26 cellular contexts compared by ENCODE assay signal in the genomic region with DNA sequence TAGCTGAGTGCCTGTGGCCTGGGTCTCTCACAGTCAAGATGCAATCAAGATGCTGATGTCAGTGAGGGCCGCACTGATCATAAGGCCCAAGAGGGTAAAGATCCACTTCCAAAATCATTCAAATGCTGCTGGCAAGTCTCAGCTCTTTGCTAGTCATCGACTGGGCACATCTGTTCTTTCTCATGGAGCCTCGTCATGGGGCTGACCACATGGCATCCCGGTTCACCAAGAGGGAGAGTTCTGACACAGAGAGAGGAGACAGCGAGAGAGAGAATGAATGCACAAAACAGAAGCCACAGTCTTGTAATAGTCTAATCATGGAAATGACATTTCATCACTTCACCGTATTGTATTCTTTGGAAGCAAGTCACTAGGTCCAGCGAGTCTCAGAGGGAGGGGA.
"Had no signal": no experiment of that assay in that cellular context is flagged by ENCODE, and none has a peak within 500 bp of the region (broad histone marks: within the 10 kb centered on the region; RNA-seq: fewer than 3 reads in every experiment).

No MANE protein-coding gene starts in this region.

- H3K9me3 Mint-ChIP-seq: WTC11 had no signal

- ATAC-seq: effector memory CD8-positive, alpha-beta T cell; esophagus mucosa; foreskin keratinocyte; left lobe of liver; natural killer cell; pancreas; psoas muscle; stimulated activated effector memory CD8-positive, alpha-beta T cell treated with anti-CD3 and anti-CD28 coated beads, Interleukin-12 subunit alpha, Interleukin-12 subunit beta, amount 100 ng/mL, for 72 hours; WTC11 had no signal

- H3K4me3 Mint-ChIP-seq: activated naive CD4-positive, alpha-beta T cell treated with anti-CD3 and anti-CD28 coated beads, Interleukin-2, amount 50 U/mL, for 24 hours; central memory CD8-positive, alpha-beta T cell; effector memory CD8-positive, alpha-beta T cell; natural killer cell; stimulated activated effector memory CD8-positive, alpha-beta T cell treated with anti-CD3 and anti-CD28 coated beads, Interleukin-12 subunit alpha, Interleukin-12 subunit beta, amount 100 ng/mL, for 72 hours; T-helper 1 cell treated with Interleukin-12 subunit alpha and Interleukin-12 subunit beta and Interleukin-4 antibody, amounts not matched to agents 30 μg/mL and 1 μg/mL, for 36 hours; WTC11 had no signal

- DNase-seq: activated gamma-delta T cell treated with Interleukin-2 at 50 U/mL for 16 hours; activated T-cell treated with anti-CD3 and anti-CD28 coated beads, Interleukin-2, amount 50 U/mL, for 1 hour; brain microvascular endothelial cell; colonic mucosa; effector memory CD8-positive, alpha-beta T cell; foreskin keratinocyte; kidney; natural killer cell; pancreas; psoas muscle; stimulated activated CD4-positive, alpha-beta T cell treated with anti-CD3 and anti-CD28 coated beads, Interleukin-12 subunit alpha, Interleukin-12 subunit beta, amount 100 ng/mL, for 4 hours; T1000; testis; trophoblast cell; uterus had no signal

- H3K36me3 ChIP-seq: ascending aorta, brain microvascular endothelial cell, colonic mucosa, pancreas, right atrium auricular region, uterus had no signal

- H3K4me1 Mint-ChIP-seq: activated naive CD4-positive, alpha-beta T cell treated with anti-CD3 and anti-CD28 coated beads, Interleukin-2, amount 50 U/mL, for 24 hours; central memory CD8-positive, alpha-beta T cell; natural killer cell; stimulated activated effector memory CD8-positive, alpha-beta T cell treated with anti-CD3 and anti-CD28 coated beads, Interleukin-12 subunit alpha, Interleukin-12 subunit beta, amount 100 ng/mL, for 72 hours had no signal

- H3K4me1 ChIP-seq: ascending aorta, colonic mucosa, foreskin keratinocyte, pancreas, psoas muscle, right atrium auricular region, testis, uterus had no signal

- H3K9me3 ChIP-seq: ascending aorta, colonic mucosa, pancreas, psoas muscle, right atrium auricular region, testis, uterus had no signal

- H3K27ac ChIP-seq: ascending aorta, brain microvascular endothelial cell, colonic mucosa, dorsolateral prefrontal cortex, foreskin keratinocyte, pancreas, psoas muscle, right atrium auricular region, testis, uterus had no signal

- H3K27me3 ChIP-seq: ascending aorta, brain microvascular endothelial cell, colonic mucosa, dorsolateral prefrontal cortex, foreskin keratinocyte, pancreas, right atrium auricular region, testis, uterus had no signal

- H3K27ac Mint-ChIP-seq: activated naive CD4-positive, alpha-beta T cell treated with anti-CD3 and anti-CD28 coated beads, Interleukin-2, amount 50 U/mL, for 24 hours; effector memory CD8-positive, alpha-beta T cell; natural killer cell; stimulated activated effector memory CD8-positive, alpha-beta T cell treated with anti-CD3 and anti-CD28 coated beads, Interleukin-12 subunit alpha, Interleukin-12 subunit beta, amount 100 ng/mL, for 72 hours; T-helper 1 cell treated with Interleukin-12 subunit alpha and Interleukin-12 subunit beta and Interleukin-4 antibody, amounts not matched to agents 30 μg/mL and 1 μg/mL, for 36 hours; WTC11 had no signal

- H3K4me3 ChIP-seq: ascending aorta, colonic mucosa, dorsolateral prefrontal cortex, lung, pancreas, psoas muscle, right atrium auricular region, testis, uterus had no signal

- H3K36me3 Mint-ChIP-seq: activated naive CD4-positive, alpha-beta T cell treated with anti-CD3 and anti-CD28 coated beads, Interleukin-2, amount 50 U/mL, for 24 hours; natural killer cell; stimulated activated effector memory CD8-positive, alpha-beta T cell treated with anti-CD3 and anti-CD28 coated beads, Interleukin-12 subunit alpha, Interleukin-12 subunit beta, amount 100 ng/mL, for 72 hours; WTC11 had no signal

- H3K27me3 Mint-ChIP-seq: activated naive CD4-positive, alpha-beta T cell treated with anti-CD3 and anti-CD28 coated beads, Interleukin-2, amount 50 U/mL, for 24 hours; central memory CD8-positive, alpha-beta T cell; effector memory CD8-positive, alpha-beta T cell had no signal
